ENCODE assay signal across 12 cellular contexts in the genomic region with DNA sequence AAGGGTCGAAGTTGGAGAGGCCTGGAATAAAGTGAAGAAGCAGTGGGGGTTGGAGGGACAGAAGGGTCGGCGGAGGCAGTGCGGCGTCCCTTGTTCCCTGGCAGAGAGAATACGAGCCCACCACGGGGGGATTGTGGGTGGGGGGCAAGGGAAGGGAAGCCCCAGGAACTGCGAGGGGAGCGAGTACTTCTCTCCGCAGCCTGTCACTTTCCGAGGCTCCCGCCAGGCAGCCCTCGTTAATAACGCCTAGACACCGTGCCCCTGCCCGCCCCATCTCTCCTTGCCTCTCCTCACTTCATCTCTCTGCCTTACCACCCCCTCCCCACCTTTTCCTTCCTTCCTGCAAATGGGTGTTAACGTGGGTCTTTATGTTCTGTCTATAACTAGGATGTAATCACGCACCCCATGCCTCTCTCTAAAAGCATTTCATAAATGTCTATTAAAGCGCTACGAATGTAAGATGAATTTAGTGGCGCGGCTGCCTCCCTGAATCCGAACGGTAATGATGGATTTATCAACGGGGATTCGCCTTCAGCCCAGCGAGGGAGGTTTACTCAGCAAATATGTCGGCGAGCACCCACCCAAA. TPM values are rescaled to one million over a fixed set of nuclear protein-coding genes. Genes with fewer than 3 reads are reported as not detected.
DNase-seq lines count a peak whose midpoint lies in the region; FAIRE-seq and TF ChIP-seq lines count a peak whose summit lies in the region.
"Had no signal": no experiment of that assay in that cellular context is flagged by ENCODE, and none has a peak within 500 bp of the region (broad histone marks: within the 10 kb centered on the region; RNA-seq: fewer than 3 reads in every experiment).

No MANE protein-coding gene starts in this region.

- TF ChIP-seq CTCF in HFF-Myc (IDR thresholded peaks at IDR 0.05; ENCODE audit: low read depth, low read length, missing control alignments) (no peak), brain microvascular endothelial cell (IDR thresholded peaks at IDR 0.05; ENCODE audit: low read depth, low read length, missing control alignments) (no peak)

- DNase-seq in HFF-Myc (ENCODE audit: extremely low read depth, low read depth), result no peak
- DNase-seq in brain microvascular endothelial cell, result peak; percentile 18
- DNase-seq in GM19239 (ENCODE audit: insufficient read length, low spot score), result no peak
- DNase-seq in NCI-H226, result no peak
- DNase-seq in small intestine, result no peak
- no peak for DNase-seq in cortex of kidney (lab: John Stamatoyannopoulos, UW)
- DNase-seq: activated T-cell treated with anti-CD3 and anti-CD28 coated beads for 4 hours; mammary epithelial cell; stimulated activated CD4-positive, alpha-beta T cell treated with anti-CD3 and anti-CD28 coated beads, Interleukin-2, amount 100 ng/mL, for 24 hours had no signal

- in situ Hi-C loops in brain microvascular endothelial cell (cut with HindIII; ENCODE audit: low pct_ligation_motif_present, low sequenced_read_pairs), result loop anchor here (25.0 kb wide), 2 partner anchors 1057 to 1307 kb away; no protein-coding TSS in a partner anchor

- H3K9me3 ChIP-seq in skeletal muscle tissue (ENCODE audit: control insufficient read depth in 3 of 3, low read length in 3 of 3), result no peaks in the 10 kb centered on the region
- H3K9me3 ChIP-seq in small intestine (ENCODE audit: control insufficient read depth, low read depth), result no peaks in the 10 kb centered on the region

- FAIRE-seq in GM19239 (lab: Jason Lieb, UNC), result no peak
- FAIRE-seq in small intestine (lab: Jason Lieb, UNC), result no peak

- H3K4me1 ChIP-seq in skeletal muscle tissue (ENCODE audit: control insufficient read depth in 3 of 3, insufficient read depth in 3 of 3, low read length in 3 of 3) (peaks cover 14 to 15% (median 14%) of the 10 kb centered on the region in 3 donors), small intestine (ENCODE audit: control insufficient read depth in 2 of 2, insufficient read depth in 1 of 2, low read depth in 1 of 2, low read length in 1 of 2) (peaks cover 3 to 8% of the 10 kb centered on the region in 2 donors)

- H3K4me3 ChIP-seq in HFF-Myc (replicated peaks; ENCODE audit: low read depth, low read length), result 0 out of 2 replicates have a peak overlapping the region, but pooled peaks have one; percentile 11
- peak overlapping the region; percentile 79 for H3K4me3 ChIP-seq in brain microvascular endothelial cell (ENCODE audit: low read depth, low read length)
- H3K4me3 ChIP-seq in skeletal muscle tissue (ENCODE audit: low read length in 3 of 3), result peak overlapping the region in 2 of 3 donors; percentile 19 to 41
- no peak overlapping the region for H3K4me3 ChIP-seq in small intestine (ENCODE audit: low read depth in 1 of 2, low read length in 2 of 2)

- H3K27ac ChIP-seq in brain microvascular endothelial cell (peak overlapping the region; percentile 77), layer of hippocampus (ENCODE audit: low read depth, low read length) (peak overlapping the region; percentile 82), skeletal muscle tissue (ENCODE audit: low read depth, low read length) (peak overlapping the region; percentile 72), small intestine (ENCODE audit: low read depth in 1 of 2, low read length in 1 of 2) (peak overlapping the region in 1 of 2 donors; percentile 63)

- H3K27me3 ChIP-seq in brain microvascular endothelial cell (replicated peaks) (no peaks in the 10 kb centered on the region), layer of hippocampus (ENCODE audit: control insufficient read depth, insufficient read depth, low read length) (peaks cover 3% of the 10 kb centered on the region), skeletal muscle tissue (ENCODE audit: control insufficient read depth in 3 of 3, insufficient read depth in 3 of 3, low read length in 3 of 3) (no peaks in the 10 kb centered on the region), small intestine (ENCODE audit: control insufficient read depth in 2 of 2, insufficient read depth in 2 of 2, low read length in 2 of 2) (peaks cover 0 to 10% of the 10 kb centered on the region in 2 donors)

- H3K36me3 ChIP-seq in brain microvascular endothelial cell (replicated peaks) (peaks cover 44% of the 10 kb centered on the region), skeletal muscle tissue (ENCODE audit: control insufficient read depth in 3 of 3, insufficient read depth in 3 of 3, low read length in 3 of 3) (no peaks in the 10 kb centered on the region), small intestine (ENCODE audit: control insufficient read depth in 2 of 2, insufficient read depth in 2 of 2, low read length in 2 of 2) (no peaks in the 10 kb centered on the region)

- H3K9ac ChIP-seq in skeletal muscle tissue (ENCODE audit: low read depth in 1 of 3, low read length in 3 of 3), result peak overlapping the region in 2 of 3 donors; percentile 54 to 87

- 55 to 80% (median 72%) methylated on average over 27 to 29 of the region's 29 CpGs for WGBS in small intestine, 3 donors

RNA-seq across cellular contexts. Expression of a gene that starts 13.7 kb away (rescaled TPM):
- 12.0 TPM for total RNA-seq in skeletal muscle tissue
- 10 to 100 TPM in 1 of 3 donors, 1 to 10 TPM in 2; 3.6 to 26.3 (median 4.9) TPM for polyA plus RNA-seq in small intestine
- total RNA-seq: T-helper 2 cell treated with Interferon-gamma antibody and Interleukin-4, amounts not matched to agents 100 ng/mL and 5 ng/mL, for 36 hours had no signal

Comparison
In these comparisons a context has a peak if more than half of its experiments do, and no peak if none do; other contexts are left out.
1. H3K4me3 ChIP-seq: peak in HFF-Myc (single experiment), brain microvascular endothelial cell (single experiment) and skeletal muscle tissue (2 of 3); none in small intestine (0 of 2).